Comparison of ENCODE assay signal across 8 cellular contexts in the genomic region with DNA sequence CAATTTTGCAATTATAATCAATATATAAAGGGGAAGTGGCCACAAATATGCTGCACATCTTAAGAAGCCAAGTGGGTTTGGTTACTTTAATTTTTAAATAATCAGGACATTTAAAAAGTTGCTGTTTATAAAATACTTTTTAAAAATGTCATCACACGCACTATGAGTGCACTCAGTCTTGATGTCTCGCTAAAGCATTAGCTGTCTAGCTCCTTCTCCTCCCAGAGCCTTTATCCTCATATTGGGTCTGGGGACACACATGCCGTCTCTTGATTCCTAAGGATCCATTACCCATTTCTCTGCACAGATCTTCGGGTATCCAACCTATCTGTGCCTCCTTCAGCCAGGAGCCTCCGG. TPM values are rescaled to one million over a fixed set of nuclear protein-coding genes. Genes with fewer than 3 reads are reported as not detected.
DNase-seq lines count a peak whose midpoint lies in the region; ATAC-seq, FAIRE-seq and TF ChIP-seq lines count a peak whose summit lies in the region.

No MANE protein-coding gene starts in this region.

- CTCF ChIA-PET in activated naive CD4-positive, alpha-beta T cell treated with anti-CD3 and anti-CD28 coated beads for 36 hours (lab: Charles Lee) = no interaction called here

- no peak for FAIRE-seq in RCC 7860 (lab: Jason Lieb, UNC)

- H3K9me3 ChIP-seq in endocrine pancreas (ENCODE audit: control insufficient read depth, low read length) (no peaks in the 10 kb centered on the region), mucosa of rectum (ENCODE audit: control insufficient read depth in 2 of 2, low read length in 2 of 2) (no peaks in the 10 kb centered on the region), uterus (no peaks in the 10 kb centered on the region)

- H3K27ac Mint-ChIP-seq in activated naive CD4-positive, alpha-beta T cell treated with anti-CD3 and anti-CD28 coated beads for 36 hours = no peak overlapping the region

- H3K27ac ChIP-seq in mucosa of rectum (ENCODE audit: low read depth in 2 of 2, low read length in 2 of 2) = no peak overlapping the region
- peak overlapping the region; percentile 89 to 98 for H3K27ac ChIP-seq in uterus

- TF ChIP-seq POLR2A in uterus (IDR thresholded peaks at IDR 0.05) = no peak

- H3K36me3 ChIP-seq in endocrine pancreas (ENCODE audit: control insufficient read depth, insufficient read depth, low read length) (no peaks in the 10 kb centered on the region), mucosa of rectum (ENCODE audit: control insufficient read depth in 2 of 2, insufficient read depth in 2 of 2, low read length in 2 of 2) (no peaks in the 10 kb centered on the region), uterus (no peaks in the 10 kb centered on the region)

- H3K4me1 ChIP-seq in endocrine pancreas (ENCODE audit: control insufficient read depth, insufficient read depth, low read length) (peaks cover 3% of the 10 kb centered on the region), mucosa of rectum (ENCODE audit: control insufficient read depth in 2 of 2, insufficient read depth in 2 of 2, low read length in 2 of 2) (peaks cover 0 to 8% of the 10 kb centered on the region in 2 donors), uterus (no peaks in the 10 kb centered on the region)

- no peaks in the 10 kb centered on the region for H3K36me3 Mint-ChIP-seq in activated naive CD4-positive, alpha-beta T cell treated with anti-CD3 and anti-CD28 coated beads for 36 hours (ENCODE audit: low read depth)

- peaks cover 7% of the 10 kb centered on the region for H3K4me1 Mint-ChIP-seq in activated naive CD4-positive, alpha-beta T cell treated with anti-CD3 and anti-CD28 coated beads for 36 hours (ENCODE audit: low read depth)

- no peak for DNase-seq in activated naive CD4-positive, alpha-beta T cell treated with anti-CD3 and anti-CD28 coated beads for 36 hours
- no peak for DNase-seq in activated naive CD4-positive, alpha-beta T cell treated with Interleukin-2 at 50 U/mL for 16 hours
- DNase-seq in uterus (no peak), NOMO-1 (lab: John Stamatoyannopoulos, UW; ENCODE audit: unreplicated experiment in 2 of 2) (no peak), RCC 7860 (ENCODE audit: low spot score) (no peak)

- intact Hi-C loops in activated naive CD4-positive, alpha-beta T cell treated with anti-CD3 and anti-CD28 coated beads for 36 hours (cut with micrococcal nuclease) = no loop called here
- intact Hi-C loops in uterus (cut with DNase I; ENCODE audit: low total_unique reads) = no loop called here

- TF ChIP-seq CTCF in uterus (IDR thresholded peaks at IDR 0.05) = no peak

- ATAC-seq in HG03442 (IDR thresholded peaks at IDR 0.05; ENCODE audit: unreplicated experiment) = no peak

- H3K4me3 ChIP-seq in endocrine pancreas (ENCODE audit: control insufficient read depth, insufficient read depth, low read length) = peak overlapping the region; percentile 60
- peak overlapping the region; percentile 54 to 72 for H3K4me3 ChIP-seq in mucosa of rectum (ENCODE audit: low read length in 2 of 2)
- H3K4me3 ChIP-seq in uterus = peak overlapping the region; percentile 69 to 85

- H3K9ac ChIP-seq in endocrine pancreas (ENCODE audit: control insufficient read depth, insufficient read depth, low read length) (no peak overlapping the region), mucosa of rectum (ENCODE audit: low read depth in 1 of 2, low read length in 2 of 2) (peak overlapping the region in 1 of 2 donors; percentile 56)

- H3K9me3 Mint-ChIP-seq in activated naive CD4-positive, alpha-beta T cell treated with anti-CD3 and anti-CD28 coated beads for 36 hours = no peaks in the 10 kb centered on the region

- H3K27me3 ChIP-seq in endocrine pancreas (ENCODE audit: control insufficient read depth, insufficient read depth, low read length) (no peaks in the 10 kb centered on the region), mucosa of rectum (ENCODE audit: control insufficient read depth in 2 of 2, insufficient read depth in 2 of 2, low read length in 2 of 2) (no peaks in the 10 kb centered on the region), uterus (no peaks in the 10 kb centered on the region)

- peak overlapping the region; percentile 47 for H3K4me3 Mint-ChIP-seq in activated naive CD4-positive, alpha-beta T cell treated with anti-CD3 and anti-CD28 coated beads for 36 hours

- peaks cover 56% of the 10 kb centered on the region for H3K27me3 Mint-ChIP-seq in activated naive CD4-positive, alpha-beta T cell treated with anti-CD3 and anti-CD28 coated beads for 36 hours (ENCODE audit: low read depth)

RNA-seq across cellular contexts. Expression of a gene that starts 0.4 kb away (rescaled TPM):
- not detected for total RNA-seq in activated naive CD4-positive, alpha-beta T cell treated with anti-CD3 and anti-CD28 coated beads for 36 hours
- 10 to 100 TPM; 11.8 to 27.6 (median 15.0) TPM for total RNA-seq in uterus

Comparison
In these comparisons a context has a peak if more than half of its experiments do, and no peak if none do; other contexts are left out.
1. H3K27ac ChIP-seq: peak in uterus (2 of 2); none in mucosa of rectum (0 of 2).
2. RNA of a gene that starts 0.4 kb away (total RNA-seq): 11.8 to 27.6 TPM in uterus; not detected in activated naive CD4-positive, alpha-beta T cell treated with anti-CD3 and anti-CD28 coated beads for 36 hours; every median in the first group is over 10 times any median in the second.
3. Peak in every context shown above with its lines, with median percentiles within 50 percentile points of each other: H3K4me3 ChIP-seq.